Comparison of ENCODE assay signal across 1 cellular context in the genomic region with DNA sequence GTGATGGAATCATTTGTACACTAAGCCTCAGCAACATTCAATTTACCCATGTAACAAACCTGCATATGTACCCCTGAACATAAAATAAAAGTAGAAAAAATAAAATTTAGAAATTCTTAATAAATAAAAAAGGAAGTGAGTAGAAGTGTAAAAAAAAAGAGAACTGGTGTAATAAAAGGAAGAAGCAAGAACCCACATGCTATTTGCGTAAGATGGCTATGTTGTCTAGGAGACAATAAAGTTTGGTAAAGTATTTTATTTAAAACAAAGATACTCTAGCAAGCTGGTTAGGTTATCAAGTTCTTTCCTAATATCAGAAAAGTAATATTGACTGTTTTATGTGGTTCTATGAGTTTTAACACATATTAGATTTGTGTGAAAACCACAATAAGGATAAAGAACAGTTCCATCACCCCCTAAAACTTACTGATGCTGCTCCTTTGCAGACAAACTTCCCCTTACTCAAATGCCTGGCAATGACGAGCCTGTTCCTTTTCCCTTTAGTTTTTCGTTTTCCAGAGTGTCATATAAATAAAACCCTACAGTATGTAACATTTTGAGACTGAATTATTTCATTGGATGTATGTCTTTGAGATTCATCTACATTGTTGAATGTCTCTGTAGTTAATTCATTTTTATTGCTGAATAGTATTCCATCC.
TF ChIP-seq lines count a peak whose summit lies in the region.

No MANE protein-coding gene starts in this region.

TF ChIP-seq in GM23338, 12 proteins besides CTCF, POLR2A, EP300 and RAD21 (continued from another document):
- TF ChIP-seq, protein P1, sequence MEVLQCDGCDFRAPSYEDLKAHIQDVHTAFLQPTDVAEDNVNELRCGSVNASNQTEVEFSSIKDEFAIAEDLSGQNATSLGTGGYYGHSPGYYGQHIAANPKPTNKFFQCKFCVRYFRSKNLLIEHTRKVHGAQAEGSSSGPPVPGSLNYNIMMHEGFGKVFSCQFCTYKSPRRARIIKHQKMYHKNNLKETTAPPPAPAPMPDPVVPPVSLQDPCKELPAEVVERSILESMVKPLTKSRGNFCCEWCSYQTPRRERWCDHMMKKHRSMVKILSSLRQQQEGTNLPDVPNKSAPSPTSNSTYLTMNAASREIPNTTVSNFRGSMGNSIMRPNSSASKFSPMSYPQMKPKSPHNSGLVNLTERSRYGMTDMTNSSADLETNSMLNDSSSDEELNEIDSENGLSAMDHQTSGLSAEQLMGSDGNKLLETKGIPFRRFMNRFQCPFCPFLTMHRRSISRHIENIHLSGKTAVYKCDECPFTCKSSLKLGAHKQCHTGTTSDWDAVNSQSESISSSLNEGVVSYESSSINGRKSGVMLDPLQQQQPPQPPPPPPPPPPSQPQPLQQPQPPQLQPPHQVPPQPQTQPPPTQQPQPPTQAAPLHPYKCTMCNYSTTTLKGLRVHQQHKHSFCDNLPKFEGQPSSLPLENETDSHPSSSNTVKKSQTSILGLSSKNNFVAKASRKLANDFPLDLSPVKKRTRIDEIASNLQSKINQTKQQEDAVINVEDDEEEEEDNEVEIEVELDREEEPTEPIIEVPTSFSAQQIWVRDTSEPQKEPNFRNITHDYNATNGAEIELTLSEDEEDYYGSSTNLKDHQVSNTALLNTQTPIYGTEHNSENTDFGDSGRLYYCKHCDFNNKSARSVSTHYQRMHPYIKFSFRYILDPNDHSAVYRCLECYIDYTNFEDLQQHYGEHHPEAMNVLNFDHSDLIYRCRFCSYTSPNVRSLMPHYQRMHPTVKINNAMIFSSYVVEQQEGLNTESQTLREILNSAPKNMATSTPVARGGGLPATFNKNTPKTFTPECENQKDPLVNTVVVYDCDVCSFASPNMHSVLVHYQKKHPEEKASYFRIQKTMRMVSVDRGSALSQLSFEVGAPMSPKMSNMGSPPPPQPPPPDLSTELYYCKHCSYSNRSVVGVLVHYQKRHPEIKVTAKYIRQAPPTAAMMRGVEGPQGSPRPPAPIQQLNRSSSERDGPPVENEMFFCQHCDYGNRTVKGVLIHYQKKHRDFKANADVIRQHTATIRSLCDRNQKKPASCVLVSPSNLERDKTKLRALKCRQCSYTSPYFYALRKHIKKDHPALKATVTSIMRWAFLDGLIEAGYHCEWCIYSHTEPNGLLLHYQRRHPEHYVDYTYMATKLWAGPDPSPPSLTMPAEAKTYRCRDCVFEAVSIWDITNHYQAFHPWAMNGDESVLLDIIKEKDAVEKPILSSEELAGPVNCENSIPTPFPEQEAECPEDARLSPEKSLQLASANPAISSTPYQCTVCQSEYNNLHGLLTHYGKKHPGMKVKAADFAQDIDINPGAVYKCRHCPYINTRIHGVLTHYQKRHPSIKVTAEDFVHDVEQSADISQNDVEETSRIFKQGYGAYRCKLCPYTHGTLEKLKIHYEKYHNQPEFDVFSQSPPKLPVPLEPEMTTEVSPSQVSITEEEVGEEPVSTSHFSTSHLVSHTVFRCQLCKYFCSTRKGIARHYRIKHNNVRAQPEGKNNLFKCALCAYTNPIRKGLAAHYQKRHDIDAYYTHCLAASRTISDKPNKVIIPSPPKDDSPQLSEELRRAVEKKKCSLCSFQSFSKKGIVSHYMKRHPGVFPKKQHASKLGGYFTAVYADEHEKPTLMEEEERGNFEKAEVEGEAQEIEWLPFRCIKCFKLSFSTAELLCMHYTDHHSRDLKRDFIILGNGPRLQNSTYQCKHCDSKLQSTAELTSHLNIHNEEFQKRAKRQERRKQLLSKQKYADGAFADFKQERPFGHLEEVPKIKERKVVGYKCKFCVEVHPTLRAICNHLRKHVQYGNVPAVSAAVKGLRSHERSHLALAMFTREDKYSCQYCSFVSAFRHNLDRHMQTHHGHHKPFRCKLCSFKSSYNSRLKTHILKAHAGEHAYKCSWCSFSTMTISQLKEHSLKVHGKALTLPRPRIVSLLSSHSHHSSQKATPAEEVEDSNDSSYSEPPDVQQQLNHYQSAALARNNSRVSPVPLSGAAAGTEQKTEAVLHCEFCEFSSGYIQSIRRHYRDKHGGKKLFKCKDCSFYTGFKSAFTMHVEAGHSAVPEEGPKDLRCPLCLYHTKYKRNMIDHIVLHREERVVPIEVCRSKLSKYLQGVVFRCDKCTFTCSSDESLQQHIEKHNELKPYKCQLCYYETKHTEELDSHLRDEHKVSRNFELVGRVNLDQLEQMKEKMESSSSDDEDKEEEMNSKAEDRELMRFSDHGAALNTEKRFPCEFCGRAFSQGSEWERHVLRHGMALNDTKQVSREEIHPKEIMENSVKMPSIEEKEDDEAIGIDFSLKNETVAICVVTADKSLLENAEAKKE (CRISPR knock-in tag; IDR thresholded peaks at IDR 0.05) = no peak
- TF ChIP-seq ZNF114 (CRISPR knock-in tag; IDR thresholded peaks at IDR 0.05) (no peak), POLR2AphosphoS5 (IDR thresholded peaks at IDR 0.05; ENCODE audit: low read depth) (no peak), STAT1 (IDR thresholded peaks at IDR 0.05; ENCODE audit: unreplicated experiment) (no peak), EZH2phosphoT487 (IDR thresholded peaks at IDR 0.05; ENCODE audit: unreplicated experiment) (no peak), CREB1 (CRISPR knock-in tag; IDR thresholded peaks at IDR 0.05; ENCODE audit: low read depth) (no peak), NANOG (IDR thresholded peaks at IDR 0.05; ENCODE audit: borderline replicate concordance) (no peak)
- TF ChIP-seq, protein P2, sequence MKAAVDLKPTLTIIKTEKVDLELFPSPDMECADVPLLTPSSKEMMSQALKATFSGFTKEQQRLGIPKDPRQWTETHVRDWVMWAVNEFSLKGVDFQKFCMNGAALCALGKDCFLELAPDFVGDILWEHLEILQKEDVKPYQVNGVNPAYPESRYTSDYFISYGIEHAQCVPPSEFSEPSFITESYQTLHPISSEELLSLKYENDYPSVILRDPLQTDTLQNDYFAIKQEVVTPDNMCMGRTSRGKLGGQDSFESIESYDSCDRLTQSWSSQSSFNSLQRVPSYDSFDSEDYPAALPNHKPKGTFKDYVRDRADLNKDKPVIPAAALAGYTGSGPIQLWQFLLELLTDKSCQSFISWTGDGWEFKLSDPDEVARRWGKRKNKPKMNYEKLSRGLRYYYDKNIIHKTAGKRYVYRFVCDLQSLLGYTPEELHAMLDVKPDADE (IDR thresholded peaks at IDR 0.05) = no peak
- TF ChIP-seq, protein P3, sequence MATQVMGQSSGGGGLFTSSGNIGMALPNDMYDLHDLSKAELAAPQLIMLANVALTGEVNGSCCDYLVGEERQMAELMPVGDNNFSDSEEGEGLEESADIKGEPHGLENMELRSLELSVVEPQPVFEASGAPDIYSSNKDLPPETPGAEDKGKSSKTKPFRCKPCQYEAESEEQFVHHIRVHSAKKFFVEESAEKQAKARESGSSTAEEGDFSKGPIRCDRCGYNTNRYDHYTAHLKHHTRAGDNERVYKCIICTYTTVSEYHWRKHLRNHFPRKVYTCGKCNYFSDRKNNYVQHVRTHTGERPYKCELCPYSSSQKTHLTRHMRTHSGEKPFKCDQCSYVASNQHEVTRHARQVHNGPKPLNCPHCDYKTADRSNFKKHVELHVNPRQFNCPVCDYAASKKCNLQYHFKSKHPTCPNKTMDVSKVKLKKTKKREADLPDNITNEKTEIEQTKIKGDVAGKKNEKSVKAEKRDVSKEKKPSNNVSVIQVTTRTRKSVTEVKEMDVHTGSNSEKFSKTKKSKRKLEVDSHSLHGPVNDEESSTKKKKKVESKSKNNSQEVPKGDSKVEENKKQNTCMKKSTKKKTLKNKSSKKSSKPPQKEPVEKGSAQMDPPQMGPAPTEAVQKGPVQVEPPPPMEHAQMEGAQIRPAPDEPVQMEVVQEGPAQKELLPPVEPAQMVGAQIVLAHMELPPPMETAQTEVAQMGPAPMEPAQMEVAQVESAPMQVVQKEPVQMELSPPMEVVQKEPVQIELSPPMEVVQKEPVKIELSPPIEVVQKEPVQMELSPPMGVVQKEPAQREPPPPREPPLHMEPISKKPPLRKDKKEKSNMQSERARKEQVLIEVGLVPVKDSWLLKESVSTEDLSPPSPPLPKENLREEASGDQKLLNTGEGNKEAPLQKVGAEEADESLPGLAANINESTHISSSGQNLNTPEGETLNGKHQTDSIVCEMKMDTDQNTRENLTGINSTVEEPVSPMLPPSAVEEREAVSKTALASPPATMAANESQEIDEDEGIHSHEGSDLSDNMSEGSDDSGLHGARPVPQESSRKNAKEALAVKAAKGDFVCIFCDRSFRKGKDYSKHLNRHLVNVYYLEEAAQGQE (IDR thresholded peaks at IDR 0.05; ENCODE audit: unreplicated experiment) = no peak
